29 cellular contexts compared by ENCODE assay signal in genomic region chr2:52520646-52521045, GRCh38.
"Had no signal": no experiment of that assay in that cellular context is flagged by ENCODE, and none has a peak within 500 bp of the region (broad histone marks: within the 10 kb centered on the region; RNA-seq: fewer than 3 reads in every experiment).

No MANE protein-coding gene starts in this region.

- H3K27ac ChIP-seq: brain microvascular endothelial cell, coronary artery, esophagus muscularis mucosa, gastroesophageal sphincter, WERI-Rb-1 had no signal

- H3K27me3 ChIP-seq: brain microvascular endothelial cell, esophagus muscularis mucosa, gastroesophageal sphincter had no signal

- H3K4me3 Mint-ChIP-seq: activated B cell treated with CpG ODN at 0.5 μM for 24 hours; activated CD8-positive, alpha-beta T cell treated with anti-CD3 and anti-CD28 coated beads for 36 hours; activated naive CD8-positive, alpha-beta T cell; activated T-cell treated with anti-CD3 and anti-CD28 coated beads, Interleukin-2, amount 50 U/mL, for 4 hours; activated T-helper 17 cell treated with anti-CD3 and anti-CD28 coated beads, Interleukin-2, amount 50 U/mL, for 72 hours; central memory CD8-positive, alpha-beta T cell; dendritic cell treated with granulocyte-macrophage colony-stimulating factor and Interleukin-4, amounts not matched to agents 40 ng/mL and 50 ng/mL, for 4 days; effector memory CD8-positive, alpha-beta T cell; T-helper 1 cell treated with Interleukin-12 subunit alpha and Interleukin-12 subunit beta and Interleukin-4 antibody, amounts not matched to agents 30 μg/mL and 1 μg/mL, for 36 hours had no signal

- ATAC-seq: activated CD4-positive, CD25-positive, alpha-beta regulatory T cell treated with anti-CD3 and anti-CD28 coated beads, Interleukin-2, amount 50 U/mL, for 24 hours; activated CD8-positive, alpha-beta T cell treated with anti-CD3 and anti-CD28 coated beads for 36 hours; activated T-cell treated with anti-CD3 and anti-CD28 coated beads, Interleukin-2, amount 50 U/mL, for 4 hours; activated T-helper 17 cell treated with anti-CD3 and anti-CD28 coated beads, Interleukin-2, amount 50 U/mL, for 72 hours; effector memory CD8-positive, alpha-beta T cell; gastroesophageal sphincter had no signal

- H3K36me3 ChIP-seq: brain microvascular endothelial cell, esophagus muscularis mucosa, gastroesophageal sphincter, WERI-Rb-1 had no signal

- H3K27me3 Mint-ChIP-seq: activated B cell treated with CpG ODN at 0.5 μM for 24 hours; activated CD8-positive, alpha-beta T cell treated with anti-CD3 and anti-CD28 coated beads for 36 hours; activated naive CD8-positive, alpha-beta T cell; activated T-helper 17 cell treated with anti-CD3 and anti-CD28 coated beads, Interleukin-2, amount 50 U/mL, for 72 hours; central memory CD8-positive, alpha-beta T cell; dendritic cell treated with granulocyte-macrophage colony-stimulating factor and Interleukin-4, amounts not matched to agents 40 ng/mL and 50 ng/mL, for 4 days; effector memory CD8-positive, alpha-beta T cell had no signal

- H3K36me3 Mint-ChIP-seq: activated naive CD8-positive, alpha-beta T cell had no signal

- DNase-seq: activated B cell treated with CpG ODN at 0.5 μM for 24 hours; activated CD4-positive, alpha-beta T cell treated with anti-CD3 and anti-CD28 coated beads for 48 hours; activated CD4-positive, alpha-beta T cell treated with anti-CD3 and anti-CD28 coated beads, Interleukin-2, amount 50 U/mL, for 1 hour; activated CD4-positive, alpha-beta T cell treated with anti-CD3 and anti-CD28 coated beads, Interleukin-2, amount 50 U/mL, for 48 hours; activated CD8-positive, alpha-beta memory T cell treated with anti-CD3 and anti-CD28 coated beads for 24 hours; activated CD8-positive, alpha-beta T cell treated with anti-CD3 and anti-CD28 coated beads for 36 hours; activated effector memory CD4-positive, alpha-beta T cell treated with Interleukin-2 at 50 U/mL for 16 hours; activated gamma-delta T cell treated with Interleukin-2 at 50 U/mL for 16 hours; activated naive CD4-positive, alpha-beta T cell treated with anti-CD3 and anti-CD28 coated beads, Interleukin-2, amount 50 U/mL, for 16 hours; activated naive CD4-positive, alpha-beta T cell treated with Interleukin-2 at 50 U/mL for 16 hours; activated T-cell treated with anti-CD3 and anti-CD28 coated beads, Interleukin-2, amount 50 U/mL, for 4 hours; amniotic stem cell; anterior cingulate cortex; brain microvascular endothelial cell; effector CD4-positive, alpha-beta T cell; effector memory CD8-positive, alpha-beta T cell; erythroblast; foreskin melanocyte; T1000; WERI-Rb-1 had no signal

- H3K27ac Mint-ChIP-seq: activated B cell treated with CpG ODN at 0.5 μM for 24 hours; activated CD8-positive, alpha-beta T cell treated with anti-CD3 and anti-CD28 coated beads for 36 hours; activated naive CD8-positive, alpha-beta T cell; activated T-helper 17 cell treated with anti-CD3 and anti-CD28 coated beads, Interleukin-2, amount 50 U/mL, for 72 hours; dendritic cell treated with granulocyte-macrophage colony-stimulating factor and Interleukin-4, amounts not matched to agents 40 ng/mL and 50 ng/mL, for 4 days; effector memory CD8-positive, alpha-beta T cell; T-helper 1 cell treated with Interleukin-12 subunit alpha and Interleukin-12 subunit beta and Interleukin-4 antibody, amounts not matched to agents 30 μg/mL and 1 μg/mL, for 36 hours had no signal

- H3K9me3 Mint-ChIP-seq: activated T-cell treated with anti-CD3 and anti-CD28 coated beads, Interleukin-2, amount 50 U/mL, for 4 hours; activated T-helper 17 cell treated with anti-CD3 and anti-CD28 coated beads, Interleukin-2, amount 50 U/mL, for 72 hours; central memory CD8-positive, alpha-beta T cell; T-helper 1 cell treated with Interleukin-12 subunit alpha and Interleukin-12 subunit beta and Interleukin-4 antibody, amounts not matched to agents 30 μg/mL and 1 μg/mL, for 36 hours had no signal

- H3K9me3 ChIP-seq: esophagus muscularis mucosa, gastroesophageal sphincter had no signal

- H3K4me3 ChIP-seq: coronary artery, esophagus muscularis mucosa, gastroesophageal sphincter had no signal

- H3K4me1 Mint-ChIP-seq: activated B cell treated with CpG ODN at 0.5 μM for 24 hours; activated T-helper 17 cell treated with anti-CD3 and anti-CD28 coated beads, Interleukin-2, amount 50 U/mL, for 72 hours; central memory CD8-positive, alpha-beta T cell had no signal

- H3K4me1 ChIP-seq: esophagus muscularis mucosa, gastroesophageal sphincter had no signal
